ENCODE assay signal across 9 cellular contexts in genomic region chr6:149473080-149474052, GRCh38. TPM values are rescaled to one million over a fixed set of nuclear protein-coding genes. Genes with fewer than 3 reads are reported as not detected.
A peak's percentile ranks its signal among the peaks of the same experiment; 100 is the strongest.
DNase-seq lines count a peak whose midpoint lies in the region; ATAC-seq, FAIRE-seq and TF ChIP-seq lines count a peak whose summit lies in the region.
"Had no signal": no experiment of that assay in that cellular context is flagged by ENCODE, and none has a peak within 500 bp of the region (broad histone marks: within the 10 kb centered on the region; RNA-seq: fewer than 3 reads in every experiment).

No MANE protein-coding gene starts in this region.

- no peaks in the 10 kb centered on the region for H3K36me3 ChIP-seq in body of pancreas (replicated peaks in 1 of 2; ENCODE audit: insufficient read depth in 1 of 2, low read depth in 2 of 2)

- peak; percentile 84; a peak in 5 of 6 replicates for ATAC-seq in A549
- ATAC-seq in left cardiac atrium, result peak; percentile 83 to 90
- no peak for ATAC-seq in GM18498 (IDR thresholded peaks at IDR 0.05; ENCODE audit: unreplicated experiment)
- no peak for ATAC-seq in body of pancreas
- ATAC-seq in HG03342 (IDR thresholded peaks at IDR 0.05; ENCODE audit: unreplicated experiment), result no peak

- no peak for TF ChIP-seq POLR2A in A549 (IDR thresholded peaks at IDR 0.05; ENCODE audit: low read length)
- no peak for TF ChIP-seq POLR2A in body of pancreas (IDR thresholded peaks at IDR 0.05)

- H3K4me3 ChIP-seq in A549 (no peak overlapping the region), body of pancreas (no peak overlapping the region)

- CTCF ChIA-PET in A549 (lab: Yijun Ruan, JAX), result interaction anchor here (0.7 to 2.2 kb wide), 4 partner anchors 9 to 445 kb away, joined by 3 to 8 read pairs (median 3); no protein-coding TSS in a partner anchor

- POLR2A ChIA-PET in A549 (lab: Yijun Ruan, JAX), result no interaction called here

- H3K27me3 ChIP-seq in body of pancreas, result no peaks in the 10 kb centered on the region

- 45% methylated on average over 10 of the region's 21 CpGs for WGBS in A549 (ENCODE audit: missing lambda C conversion rate)
- 75% methylated on average over 13 to 21 of the region's 21 CpGs for WGBS in body of pancreas, 2 donors

- TF ChIP-seq CTCF in A549 (IDR thresholded peaks at IDR 0.05) (no peak), GM13976 (IDR thresholded peaks at IDR 0.05; ENCODE audit: borderline replicate concordance, control extremely low read depth, extremely low read depth, insufficient read depth, missing control alignments) (peak; percentile 18), body of pancreas (IDR thresholded peaks at IDR 0.05) (no peak)

- H3K4me1 ChIP-seq in A549, result peaks cover 10% of the 10 kb centered on the region; the same call in 2 of the 3 replicates
- H3K4me1 ChIP-seq in body of pancreas, result no peaks in the 10 kb centered on the region

- peak overlapping the region; percentile 54 for H3K4me2 ChIP-seq in A549

- DNase-seq in A549 (ENCODE audit: low read depth in 1 of 2, low spot score in 1 of 2) (peak; percentile 12 to 41), GM13976 (ENCODE audit: low spot score) (no peak), NCI-H748 treated with DMSO at 0.1 percent for 48 hours (lab: John Stamatoyannopoulos, UW) (peak; percentile 51), left cardiac atrium (peak; percentile 55), kidney glomerular epithelial cell (lab: John Stamatoyannopoulos, UW) (no peak), body of pancreas (no peak)
- DNase-seq: NCI-H774 had no signal

- no peak for FAIRE-seq in A549 (lab: Jason Lieb, UNC)

- TF ChIP-seq RAD21 in A549 (conservative IDR thresholded peaks at IDR 0.05 in 1 of 2, IDR thresholded peaks at IDR 0.05 in 1 of 2), result no peak

- H3K27ac ChIP-seq in A549, result peak overlapping the region in 1 of 2 experiments; percentile 27; a peak in 2 of 6 replicates
- H3K27ac ChIP-seq in body of pancreas, result no peak overlapping the region

- in situ Hi-C loops in GM13976 (cut with MboI; ENCODE audit: low sequenced_read_pairs, unreplicated experiment), result no loop called here

- TF ChIP-seq EP300 in A549 (IDR thresholded peaks at IDR 0.05), result no peak

- H3K9me3 ChIP-seq in A549 (no peaks in the 10 kb centered on the region), body of pancreas (no peaks in the 10 kb centered on the region)

- intact Hi-C loops in left cardiac atrium (cut with DNase I), result no loop called here
- intact Hi-C loops in body of pancreas (cut with DNase I), result no loop called here

TF ChIP-seq in A549, 52 proteins besides CTCF, POLR2A, EP300 and RAD21:
- TF ChIP-seq RNF2 (IDR thresholded peaks at IDR 0.05; ENCODE audit: borderline replicate concordance, low read depth) (no peak), MAFK (IDR thresholded peaks at IDR 0.05; ENCODE audit: partially characterized antibody) (no peak), ZFP36 (IDR thresholded peaks at IDR 0.05; ENCODE audit: borderline replicate concordance, partially characterized antibody) (no peak), JUNB (IDR thresholded peaks at IDR 0.05) (no peak), RFX5 (IDR thresholded peaks at IDR 0.05) (no peak), NPAS2 (CRISPR knock-in tag; IDR thresholded peaks at IDR 0.05; ENCODE audit: borderline replicate concordance) (no peak), USF2 (IDR thresholded peaks at IDR 0.05) (no peak)
- TF ChIP-seq, protein P1, sequence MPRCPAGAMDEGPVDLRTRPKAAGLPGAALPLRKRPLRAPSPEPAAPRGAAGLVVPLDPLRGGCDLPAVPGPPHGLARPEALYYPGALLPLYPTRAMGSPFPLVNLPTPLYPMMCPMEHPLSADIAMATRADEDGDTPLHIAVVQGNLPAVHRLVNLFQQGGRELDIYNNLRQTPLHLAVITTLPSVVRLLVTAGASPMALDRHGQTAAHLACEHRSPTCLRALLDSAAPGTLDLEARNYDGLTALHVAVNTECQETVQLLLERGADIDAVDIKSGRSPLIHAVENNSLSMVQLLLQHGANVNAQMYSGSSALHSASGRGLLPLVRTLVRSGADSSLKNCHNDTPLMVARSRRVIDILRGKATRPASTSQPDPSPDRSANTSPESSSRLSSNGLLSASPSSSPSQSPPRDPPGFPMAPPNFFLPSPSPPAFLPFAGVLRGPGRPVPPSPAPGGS (IDR thresholded peaks at IDR 0.05), result no peak
- TF ChIP-seq, protein P2, sequence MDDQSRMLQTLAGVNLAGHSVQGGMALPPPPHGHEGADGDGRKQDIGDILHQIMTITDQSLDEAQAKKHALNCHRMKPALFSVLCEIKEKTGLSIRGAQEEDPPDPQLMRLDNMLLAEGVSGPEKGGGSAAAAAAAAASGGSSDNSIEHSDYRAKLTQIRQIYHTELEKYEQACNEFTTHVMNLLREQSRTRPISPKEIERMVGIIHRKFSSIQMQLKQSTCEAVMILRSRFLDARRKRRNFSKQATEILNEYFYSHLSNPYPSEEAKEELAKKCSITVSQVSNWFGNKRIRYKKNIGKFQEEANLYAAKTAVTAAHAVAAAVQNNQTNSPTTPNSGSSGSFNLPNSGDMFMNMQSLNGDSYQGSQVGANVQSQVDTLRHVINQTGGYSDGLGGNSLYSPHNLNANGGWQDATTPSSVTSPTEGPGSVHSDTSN (IDR thresholded peaks at IDR 0.05), result no peak

RNA-seq across cellular contexts. Expression of gene ZC3H12D, which starts 11.4 kb away (rescaled TPM):
- polyA plus RNA-seq in A549 (2011; rRNA removed) (0.04 and 0.12 TPM in 2 replicates), A549 (2017; fragmentation: RNase III; extraction: RNeasy Plus Mini Kit Qiagen cat#74134 plus additional on column Dnase treatment) (0.04 to 0.05 TPM (median 0.04 TPM) in 3 replicates)
- 0.04 TPM in 2 replicates for polyA plus RNA-seq in A549 (2012; cell fraction: cytosol; rRNA removed)
- 0.20 and 0.24 TPM in 2 replicates for polyA plus RNA-seq in A549 (2012; cell fraction: nucleus; rRNA removed)
- polyA minus RNA-seq in A549 (2011; rRNA and poly(A)+ RNA removed), result 0.04 TPM in 1 of 2 replicates, not detected in the other
- total RNA-seq in left cardiac atrium (1 to 10 TPM in 1 of 2 donors, under 1 TPM in 1; 0.47 to 1.6 TPM), body of pancreas (1 to 10 TPM in 1 of 2 donors, under 1 TPM in 1; 0.52 to 2.6 TPM)

Comparison
In these comparisons a context has a peak if more than half of its experiments do, and no peak if none do; other contexts are left out.
1. ATAC-seq: peak in A549 (2 of 2) and left cardiac atrium (2 of 2); none in GM18498 (single experiment), body of pancreas (single experiment) and HG03342 (single experiment).
2. DNase-seq: peak in A549 (2 of 2), NCI-H748 treated with DMSO at 0.1 percent for 48 hours (single experiment) and left cardiac atrium (single experiment); none in GM13976 (single experiment), kidney glomerular epithelial cell (single experiment) and body of pancreas (0 of 4).